In genomic region chr12:110934093-110934852, GRCh38 we compare ENCODE assay signal across 1 cellular context.
TF ChIP-seq lines count a peak whose summit lies in the region.

No MANE protein-coding gene starts in this region.

TF ChIP-seq in SK-N-SH, 30 proteins besides CTCF, POLR2A, EP300 and RAD21 (continued from another document):
- TF ChIP-seq REST (IDR thresholded peaks at IDR 0.05; ENCODE audit: low read depth, low read length) (no peak), FOXM1 (IDR thresholded peaks at IDR 0.05; ENCODE audit: low read depth) (no peak), NFIC (IDR thresholded peaks at IDR 0.05; ENCODE audit: borderline replicate concordance) (no peak), POLR2AphosphoS5 (IDR thresholded peaks at IDR 0.05; ENCODE audit: low read depth, low read length) (no peak), RFX5 (IDR thresholded peaks at IDR 0.05; ENCODE audit: low read length) (no peak)
